Comparison of ENCODE assay signal across 12 cellular contexts in the genomic region with DNA sequence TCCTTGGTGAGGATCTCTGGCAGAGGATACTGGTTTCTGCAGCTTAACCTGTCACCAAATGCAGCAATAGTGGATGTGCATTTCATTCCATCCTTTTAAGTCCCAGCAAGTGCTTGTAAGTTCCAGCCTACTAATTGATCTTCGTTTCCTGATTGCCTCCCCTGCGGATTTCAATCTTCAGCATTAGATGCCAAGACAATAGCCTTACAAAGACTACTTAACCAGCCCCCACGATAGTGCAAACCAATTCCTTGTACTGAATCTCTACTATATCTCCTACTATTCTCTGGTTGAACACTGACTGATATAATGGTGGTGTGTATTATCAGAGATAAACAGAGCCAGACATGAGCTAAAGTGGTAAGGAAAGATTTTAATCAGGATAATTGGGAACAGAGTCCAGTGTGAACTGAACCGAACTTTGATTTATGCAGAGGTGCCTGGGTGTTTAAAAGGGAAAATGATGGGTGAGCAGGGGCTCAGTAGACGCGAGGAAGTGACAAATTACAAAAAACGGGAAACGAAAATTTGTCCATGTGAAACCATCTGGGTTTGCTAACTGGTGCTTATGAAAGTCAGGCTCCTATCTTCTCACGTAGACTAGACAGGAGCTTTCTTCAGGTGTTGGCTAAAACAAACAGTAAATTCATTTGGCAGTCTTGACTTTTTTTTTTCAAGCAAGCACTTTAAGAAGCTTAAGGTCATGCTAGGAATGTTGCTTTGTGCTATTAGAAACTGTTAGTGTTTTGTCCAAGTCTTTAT.
DNase-seq lines count a peak whose midpoint lies in the region; ATAC-seq and TF ChIP-seq lines count a peak whose summit lies in the region.
"Had no signal": no experiment of that assay in that cellular context is flagged by ENCODE, and none has a peak within 500 bp of the region (broad histone marks: within the 10 kb centered on the region; RNA-seq: fewer than 3 reads in every experiment).

No MANE protein-coding gene starts in this region.

- H3K36me3 ChIP-seq in hepatocyte (replicated peaks; ENCODE audit: insufficient read depth, low read depth) (no peaks in the 10 kb centered on the region), esophagus squamous epithelium (no peaks in the 10 kb centered on the region)

- H3K4me2 ChIP-seq in hepatocyte: peak overlapping the region; percentile 58

- TF ChIP-seq CTCF in hepatocyte (IDR thresholded peaks at IDR 0.05; ENCODE audit: poor library complexity): no peak
- no peak for TF ChIP-seq CTCF in esophagus squamous epithelium (IDR thresholded peaks at IDR 0.05)
- TF ChIP-seq CTCF in coronary artery (IDR thresholded peaks at IDR 0.05): no peak

- WGBS in hepatocyte (ENCODE audit: low lambda C conversion rate, missing lambda C conversion rate): 44% methylated on average over 9 of the region's 9 CpGs
- WGBS in esophagus squamous epithelium, 2 donors: 52 to 68% methylated on average over 9 of the region's 9 CpGs

- intact Hi-C loops in esophagus squamous epithelium (cut with DNase I): no loop called here

- no peaks in the 10 kb centered on the region for H3K9me2 ChIP-seq in hepatocyte (replicated peaks; ENCODE audit: insufficient read depth)

- ATAC-seq in GM18870 (IDR thresholded peaks at IDR 0.05; ENCODE audit: unreplicated experiment): peak; percentile 68
- ATAC-seq in GM21786 (IDR thresholded peaks at IDR 0.05; ENCODE audit: unreplicated experiment): peak; percentile 88
- peak; percentile 93 for ATAC-seq in HG03457 (IDR thresholded peaks at IDR 0.05; ENCODE audit: unreplicated experiment)
- ATAC-seq: esophagus mucosa had no signal

- H3K4me3 ChIP-seq in hepatocyte (no peak overlapping the region), esophagus squamous epithelium (no peak overlapping the region), coronary artery (no peak overlapping the region)

- H3K4me1 ChIP-seq in hepatocyte (ENCODE audit: insufficient read depth) (no peaks in the 10 kb centered on the region), esophagus squamous epithelium (no peaks in the 10 kb centered on the region)

- no peaks in the 10 kb centered on the region for H3K79me2 ChIP-seq in hepatocyte

- peak overlapping the region; percentile 32 for H3K27ac ChIP-seq in hepatocyte
- H3K27ac ChIP-seq in esophagus squamous epithelium: no peak overlapping the region
- H3K27ac ChIP-seq in coronary artery: no peak overlapping the region

- H2AFZ ChIP-seq in hepatocyte: no peak overlapping the region

- H3K9me3 ChIP-seq in hepatocyte (ENCODE audit: low read depth) (no peaks in the 10 kb centered on the region), esophagus squamous epithelium (no peaks in the 10 kb centered on the region)
- H3K9me3 ChIP-seq: Caco-2 had no signal

- no peak for DNase-seq in hepatocyte (ENCODE audit: low spot score)
- no peak for DNase-seq in occipital lobe (lab: John Stamatoyannopoulos, UW)
- DNase-seq in esophagus squamous epithelium (lab: John Stamatoyannopoulos, UW): no peak
- no peak for DNase-seq in stimulated activated CD4-positive, alpha-beta T cell treated with anti-CD3 and anti-CD28 coated beads, Interleukin-2, amount 100 ng/mL, for 24 hours
- no peak for DNase-seq in coronary artery (ENCODE audit: low spot score)
- DNase-seq: activated CD8-positive, alpha-beta memory T cell treated with anti-CD3 and anti-CD28 coated beads for 24 hours; Caco-2; posterior cingulate gyrus had no signal

- no peaks in the 10 kb centered on the region for H4K20me1 ChIP-seq in hepatocyte (ENCODE audit: insufficient read depth, poor library complexity, severe bottlenecking)

- H3K27me3 ChIP-seq in hepatocyte: no peaks in the 10 kb centered on the region
- no peaks in the 10 kb centered on the region for H3K27me3 ChIP-seq in esophagus squamous epithelium

- no peak for TF ChIP-seq POLR2A in esophagus squamous epithelium (IDR thresholded peaks at IDR 0.05)
